ENCODE assay signal across 9 cellular contexts in genomic region chr17:81428121-81428515, GRCh38. TPM values are rescaled to one million over a fixed set of nuclear protein-coding genes. Genes with fewer than 3 reads are reported as not detected.
DNase-seq lines count a peak whose midpoint lies in the region; ATAC-seq and TF ChIP-seq lines count a peak whose summit lies in the region.
"Had no signal": no experiment of that assay in that cellular context is flagged by ENCODE, and none has a peak within 500 bp of the region (broad histone marks: within the 10 kb centered on the region; RNA-seq: fewer than 3 reads in every experiment).

No MANE protein-coding gene starts in this region.

- 21 to 33% (median 27%) methylated on average over 1 to 12 of the region's 12 CpGs for WGBS in spleen, 5 donors

- peak; percentile 79 for DNase-seq in Ammon's horn (ENCODE audit: low spot score)
- peak; percentile 96 for DNase-seq in Jurkat, Clone E6-1 (ENCODE audit: low read depth, low spot score)
- DNase-seq in astrocyte of the hippocampus (ENCODE audit: low read depth, low spot score) = peak; percentile 81
- DNase-seq in naive B cell = no peak
- no peak for DNase-seq in spleen
- no peak for DNase-seq in LoVo (ENCODE audit: low spot score)
- DNase-seq: activated CD8-positive, alpha-beta memory T cell treated with anti-CD3 and anti-CD28 coated beads, Interleukin-2, amount 50 U/mL, for 4 hours had no signal

- H3K4me1 ChIP-seq in spleen = peaks cover 28 to 68% (median 58%) of the 10 kb centered on the region in 6 donors

- peaks cover 9 to 27% (median 10%) of the 10 kb centered on the region in 3 donors for H3K4me1 Mint-ChIP-seq in naive B cell

- no peaks in the 10 kb centered on the region for H3K36me3 ChIP-seq in spleen

- TF ChIP-seq POLR2A in spleen (IDR thresholded peaks at IDR 0.05) = no peak

- H3K27ac ChIP-seq in spleen = no peak overlapping the region

- ATAC-seq in naive B cell (ENCODE audit: low read depth in 2 of 2) (peak; percentile 35 to 40), HG03378 (IDR thresholded peaks at IDR 0.05; ENCODE audit: unreplicated experiment) (no peak), HG03175 (IDR thresholded peaks at IDR 0.05; ENCODE audit: unreplicated experiment) (no peak)

- H3K27ac Mint-ChIP-seq in naive B cell = peak overlapping the region in 1 of 6 donors; percentile 30

- TF ChIP-seq CTCF in spleen (IDR thresholded peaks at IDR 0.05 in 8 of 11, conservative IDR thresholded peaks at IDR 0.05 in 3 of 11) = no peak

- intact Hi-C loops in spleen (cut with DNase I; ENCODE audit: low total_unique reads) = no loop called here

- peaks cover 4 to 24% (median 15%) of the 10 kb centered on the region in 3 donors for H3K27me3 Mint-ChIP-seq in naive B cell

- H3K9me3 ChIP-seq in spleen = no peaks in the 10 kb centered on the region

- H3K4me3 ChIP-seq in Jurkat, Clone E6-1 (ENCODE audit: low read length) = peak overlapping the region; percentile 69
- no peak overlapping the region for H3K4me3 ChIP-seq in spleen

- peaks cover 0 to 68% (median 39%) of the 10 kb centered on the region in 7 donors for H3K27me3 ChIP-seq in spleen (replicated peaks in 1 of 7)

- no peaks in the 10 kb centered on the region for H3K36me3 Mint-ChIP-seq in naive B cell

- H3K9me3 Mint-ChIP-seq in naive B cell = no peaks in the 10 kb centered on the region

- H3K4me3 Mint-ChIP-seq in naive B cell = peak overlapping the region in 2 of 8 donors; percentile 49 to 77

RNA-seq across cellular contexts. Expression of gene BAHCC1, which starts 32.9 kb away (rescaled TPM):
- polyA plus RNA-seq in Jurkat, Clone E6-1 (2012; ENCODE audit: insufficient read depth, insufficient read length) = 8.7 TPM
- polyA plus RNA-seq in naive B cell (ENCODE audit: low read depth in 6 of 6) (under 1 TPM in 1 of 6 donors, not detected in 5; 0.07 TPM), spleen (10 to 100 TPM in 1 of 3 donors, 1 to 10 TPM in 2; 1.7 to 10.2 (median 2.0) TPM)
- total RNA-seq in spleen = 10 to 100 TPM in 6 of 7 donors, 1 to 10 TPM in 1; 8.7 to 20.3 (median 14.9) TPM

Comparison
In these comparisons a context has a peak if more than half of its experiments do, and no peak if none do; other contexts are left out.
1. DNase-seq: peak in Ammon's horn (single experiment), Jurkat, Clone E6-1 (single experiment) and astrocyte of the hippocampus (single experiment); none in naive B cell (single experiment), spleen (single experiment) and LoVo (single experiment).
2. ATAC-seq: peak in naive B cell (2 of 2); none in HG03378 (single experiment) and HG03175 (single experiment).